Comparison of ENCODE assay signal across 19 cellular contexts in genomic region chr22:41247703-41248102, GRCh38.
"Had no signal": no experiment of that assay in that cellular context is flagged by ENCODE, and none has a peak within 500 bp of the region (broad histone marks: within the 10 kb centered on the region; RNA-seq: fewer than 3 reads in every experiment).

No MANE protein-coding gene starts in this region.

- H3K4me3 Mint-ChIP-seq: activated CD4-positive, alpha-beta T cell treated with anti-CD3 and anti-CD28 coated beads, Interleukin-2, amount 10 ng/mL, durations not matched to agents 7 days and 5 days; activated CD8-positive, alpha-beta T cell treated with anti-CD3 and anti-CD28 coated beads, Interleukin-2, amount 10 ng/mL, durations not matched to agents 7 days and 5 days; activated naive CD8-positive, alpha-beta T cell; memory B cell; naive thymus-derived CD4-positive, alpha-beta T cell had no signal

- DNase-seq: activated CD4-positive, alpha-beta T cell treated with anti-CD3 and anti-CD28 coated beads, Interleukin-2, amount 10 ng/mL, durations not matched to agents 7 days and 5 days; activated CD8-positive, alpha-beta memory T cell treated with anti-CD3 and anti-CD28 coated beads, Interleukin-2, amount 50 U/mL, for 48 hours; activated CD8-positive, alpha-beta T cell treated with anti-CD3 and anti-CD28 coated beads, Interleukin-2, amount 10 ng/mL, durations not matched to agents 7 days and 5 days; activated gamma-delta T cell; dermis blood vessel endothelial cell; foreskin keratinocyte; islet precursor cell; naive thymus-derived CD4-positive, alpha-beta T cell; stomach; T1000; upper lobe of right lung had no signal

- H3K4me1 ChIP-seq: pancreas, stomach, upper lobe of right lung had no signal

- H3K9me3 ChIP-seq: neutrophil, pancreas, stomach, thoracic aorta, upper lobe of right lung had no signal

- H3K27me3 Mint-ChIP-seq: activated CD4-positive, alpha-beta T cell treated with anti-CD3 and anti-CD28 coated beads, Interleukin-2, amount 10 ng/mL, durations not matched to agents 7 days and 5 days; activated naive CD8-positive, alpha-beta T cell; memory B cell; naive thymus-derived CD4-positive, alpha-beta T cell had no signal

- H3K27ac ChIP-seq: cardiac muscle cell, epithelial cell of prostate, foreskin keratinocyte, neutrophil, pancreas, stomach, thoracic aorta, upper lobe of right lung had no signal

- ATAC-seq: activated CD4-positive, CD25-positive, alpha-beta regulatory T cell treated with anti-CD3 and anti-CD28 coated beads, Interleukin-2, amount 50 U/mL, for 24 hours; activated CD8-positive, alpha-beta T cell treated with anti-CD3 and anti-CD28 coated beads, Interleukin-2, amount 10 ng/mL, durations not matched to agents 7 days and 5 days; foreskin keratinocyte; naive thymus-derived CD4-positive, alpha-beta T cell; upper lobe of right lung had no signal

- H3K27ac Mint-ChIP-seq: activated CD4-positive, alpha-beta T cell treated with anti-CD3 and anti-CD28 coated beads, Interleukin-2, amount 10 ng/mL, durations not matched to agents 7 days and 5 days; activated CD8-positive, alpha-beta T cell treated with anti-CD3 and anti-CD28 coated beads, Interleukin-2, amount 10 ng/mL, durations not matched to agents 7 days and 5 days; activated naive CD8-positive, alpha-beta T cell; memory B cell had no signal

- H3K4me3 ChIP-seq: cardiac muscle cell, pancreas, stomach, thoracic aorta, upper lobe of right lung had no signal

- H3K4me1 Mint-ChIP-seq: activated CD4-positive, alpha-beta T cell treated with anti-CD3 and anti-CD28 coated beads, Interleukin-2, amount 10 ng/mL, durations not matched to agents 7 days and 5 days; memory B cell; naive thymus-derived CD4-positive, alpha-beta T cell had no signal

- H3K9me3 Mint-ChIP-seq: activated CD4-positive, alpha-beta T cell treated with anti-CD3 and anti-CD28 coated beads, Interleukin-2, amount 10 ng/mL, durations not matched to agents 7 days and 5 days; memory B cell; naive thymus-derived CD4-positive, alpha-beta T cell had no signal

- H3K27me3 ChIP-seq: cardiac muscle cell, foreskin keratinocyte, neutrophil, pancreas, stomach, upper lobe of right lung had no signal

- H3K36me3 Mint-ChIP-seq: activated naive CD8-positive, alpha-beta T cell had no signal
